In genomic region chr22:29813563-29813962, GRCh38 we compare ENCODE assay signal across 13 cellular contexts. TPM values are rescaled to one million over a fixed set of nuclear protein-coding genes. Genes with fewer than 3 reads are reported as not detected.
A peak's percentile ranks its signal among the peaks of the same experiment; 100 is the strongest.
DNase-seq lines count a peak whose midpoint lies in the region; ATAC-seq and TF ChIP-seq lines count a peak whose summit lies in the region.
"Had no signal": no experiment of that assay in that cellular context is flagged by ENCODE, and none has a peak within 500 bp of the region (broad histone marks: within the 10 kb centered on the region; RNA-seq: fewer than 3 reads in every experiment).

No MANE protein-coding gene starts in this region.

- TF ChIP-seq POLR2A in adrenal gland (IDR thresholded peaks at IDR 0.05), result no peak

- peaks cover 0 to 71% of the 10 kb centered on the region in 2 donors for H3K36me3 ChIP-seq in adrenal gland (replicated peaks in 1 of 2)
- H3K36me3 ChIP-seq in WERI-Rb-1, result peaks cover 52% of the 10 kb centered on the region

- DNase-seq in 8988T, result peak; percentile 27
- DNase-seq in HT-29 (ENCODE audit: low spot score), result peak; percentile 72
- peak in 1 of 7 donors; percentile 44 for DNase-seq in adrenal gland
- DNase-seq in iris pigment epithelial cell (ENCODE audit: low read depth), result peak; percentile 66
- DNase-seq in GF-D8 (lab: John Stamatoyannopoulos, UW), result no peak
- no peak for DNase-seq in NCI-H526 (lab: John Stamatoyannopoulos, UW)
- no peak for DNase-seq in WERI-Rb-1
- DNase-seq: activated CD8-positive, alpha-beta T cell treated with anti-CD3 and anti-CD28 coated beads, Interleukin-2, amount 10 ng/mL, durations not matched to agents 7 days and 5 days; activated naive CD4-positive, alpha-beta T cell treated with anti-CD3 and anti-CD28 coated beads, Interleukin-2, amount 50 U/mL, for 16 hours; NCI-H1436; T-helper 1 cell had no signal

- H3K4me1 ChIP-seq in adrenal gland (replicated peaks in 1 of 2), result no peaks in the 10 kb centered on the region

- intact Hi-C loops in adrenal gland (cut with DNase I), result no loop called here

- H3K27ac ChIP-seq in adrenal gland (no peak overlapping the region), WERI-Rb-1 (no peak overlapping the region)
- H3K27ac ChIP-seq: foreskin keratinocyte had no signal

- TF ChIP-seq CTCF in adrenal gland (IDR thresholded peaks at IDR 0.05), result peak in 5 of 6 experiments; percentile 11 to 42 (median 35)
- no peak for TF ChIP-seq CTCF in WERI-Rb-1 (IDR thresholded peaks at IDR 0.05; ENCODE audit: low read depth, low read length)

- H3K9me3 ChIP-seq in adrenal gland (replicated peaks in 1 of 3) (no peaks in the 10 kb centered on the region), WERI-Rb-1 (ENCODE audit: severe bottlenecking) (no peaks in the 10 kb centered on the region)

- H3K27me3 ChIP-seq in adrenal gland (no peaks in the 10 kb centered on the region), WERI-Rb-1 (ENCODE audit: insufficient read depth, low read depth, severe bottlenecking) (no peaks in the 10 kb centered on the region)
- H3K27me3 ChIP-seq: foreskin keratinocyte had no signal

- WGBS in adrenal gland, 4 donors, result 37 to 60% (median 53%) methylated on average over 3 of the region's 3 CpGs

- ATAC-seq in GM18909 (IDR thresholded peaks at IDR 0.05; ENCODE audit: poor library complexity, unreplicated experiment), result no peak
- ATAC-seq: activated CD8-positive, alpha-beta T cell treated with anti-CD3 and anti-CD28 coated beads, Interleukin-2, amount 10 ng/mL, durations not matched to agents 7 days and 5 days; foreskin keratinocyte had no signal

- H3K4me3 ChIP-seq in adrenal gland (no peak overlapping the region), WERI-Rb-1 (ENCODE audit: low read depth, low read length) (no peak overlapping the region)

RNA-seq across cellular contexts. Expression of gene ASCC2, which starts 24.5 kb away (rescaled TPM):
- total RNA-seq in HT-29 (2014; rRNA removed; shearing (Covaris generic)), result 52.2 and 97.2 TPM in 2 replicates
- total RNA-seq in adrenal gland, result 100 to 1,000 TPM in 1 of 8 donors, 10 to 100 TPM in 7; 49.3 to 101 (median 73.2) TPM
- polyA plus RNA-seq in adrenal gland, result 100 to 1,000 TPM in 2 of 3 donors, 10 to 100 TPM in 1; 83.3 to 153 (median 144) TPM

RNA-seq across cellular contexts. Expression of gene UQCR10, which starts 46.4 kb away (rescaled TPM):
- 226 and 227 TPM in 2 replicates for total RNA-seq in HT-29 (2014; rRNA removed; shearing (Covaris generic))
- total RNA-seq in adrenal gland, result 100 to 1,000 TPM in 7 of 8 donors, 10 to 100 TPM in 1; 51.3 to 204 (median 164) TPM
- 100 to 1,000 TPM; 217 to 489 (median 301) TPM for polyA plus RNA-seq in adrenal gland

RNA-seq across cellular contexts. Expression of gene ZMAT5, which starts 46.8 kb away (rescaled TPM):
- 21.5 and 30.0 TPM in 2 replicates for total RNA-seq in HT-29 (2014; rRNA removed; shearing (Covaris generic))
- total RNA-seq in adrenal gland, result 10 to 100 TPM; 16.3 to 52.1 (median 33.6) TPM
- polyA plus RNA-seq in adrenal gland, result 10 to 100 TPM; 13.1 to 97.8 (median 75.7) TPM

Comparison
In these comparisons a context has a peak if more than half of its experiments do, and no peak if none do; other contexts are left out.
1. DNase-seq: peak in 8988T (single experiment), HT-29 (single experiment) and iris pigment epithelial cell (single experiment); none in GF-D8 (single experiment), NCI-H526 (0 of 2) and WERI-Rb-1 (single experiment).